17 cellular contexts compared by ENCODE assay signal in the genomic region with DNA sequence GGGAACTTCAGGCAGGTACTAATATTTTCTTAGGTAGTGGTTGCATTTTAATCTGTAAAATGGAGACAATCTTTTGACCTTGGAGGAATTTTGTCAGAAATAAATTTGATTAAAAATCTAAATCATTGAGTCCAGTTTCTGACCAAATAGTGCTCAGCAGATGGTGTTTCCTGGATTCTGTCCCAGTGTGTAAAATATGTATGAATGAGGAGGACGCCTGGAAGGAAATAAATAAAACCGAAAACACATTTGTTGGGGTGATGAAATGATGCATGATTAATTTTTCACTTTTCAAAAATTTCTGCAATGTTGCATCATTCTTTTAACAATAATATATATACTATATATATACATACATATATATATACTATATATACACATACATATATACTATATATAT.
DNase-seq lines count a peak whose midpoint lies in the region; ATAC-seq and TF ChIP-seq lines count a peak whose summit lies in the region.
"Had no signal": no experiment of that assay in that cellular context is flagged by ENCODE, and none has a peak within 500 bp of the region (broad histone marks: within the 10 kb centered on the region; RNA-seq: fewer than 3 reads in every experiment).

No MANE protein-coding gene starts in this region.

- H3K27ac ChIP-seq in neutrophil = peak overlapping the region; percentile 89
- H3K27ac ChIP-seq in substantia nigra (ENCODE audit: low read depth, low read length, poor library complexity, severe bottlenecking) = no peak overlapping the region
- H3K27ac ChIP-seq: SJCRH30 had no signal

- H3K27ac Mint-ChIP-seq in activated CD8-positive, alpha-beta memory T cell treated with anti-CD3 and anti-CD28 coated beads, Interleukin-2, amount 10 ng/mL, durations not matched to agents 7 days and 5 days = peak overlapping the region; percentile 35
- H3K27ac Mint-ChIP-seq: stimulated activated naive B cell treated with anti-CD40 and anti-IgM and Interleukin-4, amounts not matched to agents 10 μg/mL and 1 μg/mL and 100 μg/mL, for 72 hours; WTC11 had no signal

- CTCF ChIA-PET in activated CD8-positive, alpha-beta memory T cell treated with anti-CD3 and anti-CD28 coated beads, Interleukin-2, amount 10 ng/mL, durations not matched to agents 7 days and 5 days (lab: Charles Lee) = interaction anchor here (1.0 kb wide), 1 partner anchor 44 kb away, joined by 4 read pairs; no protein-coding TSS in a partner anchor

- ATAC-seq in activated CD8-positive, alpha-beta memory T cell treated with anti-CD3 and anti-CD28 coated beads, Interleukin-2, amount 10 ng/mL, durations not matched to agents 7 days and 5 days = no peak
- no peak for ATAC-seq in HG03108 (IDR thresholded peaks at IDR 0.05; ENCODE audit: unreplicated experiment)

- TF ChIP-seq CTCF in neutrophil (IDR thresholded peaks at IDR 0.05) = no peak

- no peaks in the 10 kb centered on the region for H3K27me3 ChIP-seq in neutrophil
- H3K27me3 ChIP-seq: right atrium auricular region, SJCRH30 had no signal

- peak overlapping the region in 1 of 2 experiments; percentile 26 for H3K4me3 ChIP-seq in neutrophil (ENCODE audit: low read depth in 1 of 2, low read length in 1 of 2)
- H3K4me3 ChIP-seq: SJCRH30 had no signal

- H3K36me3 ChIP-seq in neutrophil = no peaks in the 10 kb centered on the region
- H3K36me3 ChIP-seq: right atrium auricular region, SJCRH30 had no signal

- H3K4me3 Mint-ChIP-seq in activated CD8-positive, alpha-beta memory T cell treated with anti-CD3 and anti-CD28 coated beads, Interleukin-2, amount 10 ng/mL, durations not matched to agents 7 days and 5 days = no peak overlapping the region
- H3K4me3 Mint-ChIP-seq: WTC11 had no signal

- no peaks in the 10 kb centered on the region for H3K27me3 Mint-ChIP-seq in activated CD8-positive, alpha-beta memory T cell treated with anti-CD3 and anti-CD28 coated beads, Interleukin-2, amount 10 ng/mL, durations not matched to agents 7 days and 5 days
- H3K27me3 Mint-ChIP-seq: activated T-helper 17 cell treated with anti-CD3 and anti-CD28 coated beads, Interleukin-2, amount 50 U/mL, for 72 hours; CD4-positive, CD25-positive, alpha-beta regulatory T cell; stimulated activated naive B cell treated with anti-CD40 and anti-IgM and Interleukin-4, amounts not matched to agents 10 μg/mL and 1 μg/mL and 100 μg/mL, for 72 hours had no signal

- peaks cover 69 to 83% of the 10 kb centered on the region in 2 experiments for H3K4me1 ChIP-seq in neutrophil (ENCODE audit: control insufficient read depth in 1 of 2, insufficient read depth in 1 of 2, low read depth in 1 of 2, low read length in 1 of 2)

- H3K9me3 Mint-ChIP-seq in activated CD8-positive, alpha-beta memory T cell treated with anti-CD3 and anti-CD28 coated beads, Interleukin-2, amount 10 ng/mL, durations not matched to agents 7 days and 5 days (ENCODE audit: low read depth) = no peaks in the 10 kb centered on the region
- H3K9me3 Mint-ChIP-seq: activated T-helper 17 cell treated with anti-CD3 and anti-CD28 coated beads, Interleukin-2, amount 50 U/mL, for 72 hours; stimulated activated naive B cell treated with anti-CD40 and anti-IgM and Interleukin-4, amounts not matched to agents 10 μg/mL and 1 μg/mL and 100 μg/mL, for 72 hours; WTC11 had no signal

- no peak for DNase-seq in activated CD8-positive, alpha-beta memory T cell treated with anti-CD3 and anti-CD28 coated beads, Interleukin-2, amount 10 ng/mL, durations not matched to agents 7 days and 5 days
- no peak for DNase-seq in activated CD8-positive, alpha-beta memory T cell treated with anti-CD3 and anti-CD28 coated beads, Interleukin-2, amount 50 U/mL, for 4 hours
- DNase-seq in OCI-M1 (lab: John Stamatoyannopoulos, UW) (peak; percentile 68), dedifferentiated amniotic fluid mesenchymal stem cell (ENCODE audit: extremely low spot score) (peak; percentile 47), ecto neural progenitor cell (ENCODE audit: low spot score) (no peak), substantia nigra (lab: John Stamatoyannopoulos, UW) (no peak)
- DNase-seq: DMS79 treated with DMSO at 0.1 percent for 48 hours, NCI-H2081, occipital lobe had no signal

- H3K4me1 Mint-ChIP-seq in activated CD8-positive, alpha-beta memory T cell treated with anti-CD3 and anti-CD28 coated beads, Interleukin-2, amount 10 ng/mL, durations not matched to agents 7 days and 5 days = peaks cover 42% of the 10 kb centered on the region

- no peaks in the 10 kb centered on the region for H3K9me3 ChIP-seq in neutrophil
- H3K9me3 ChIP-seq: right atrium auricular region, SJCRH30 had no signal

- peaks cover 6% of the 10 kb centered on the region for H3K36me3 Mint-ChIP-seq in activated CD8-positive, alpha-beta memory T cell treated with anti-CD3 and anti-CD28 coated beads, Interleukin-2, amount 10 ng/mL, durations not matched to agents 7 days and 5 days
- H3K36me3 Mint-ChIP-seq: CD4-positive, CD25-positive, alpha-beta regulatory T cell; stimulated activated naive B cell treated with anti-CD40 and anti-IgM and Interleukin-4, amounts not matched to agents 10 μg/mL and 1 μg/mL and 100 μg/mL, for 72 hours; WTC11 had no signal

Comparison
In these comparisons a context has a peak if more than half of its experiments do, and no peak if none do; other contexts are left out.
1. DNase-seq: peak in OCI-M1 (single experiment) and dedifferentiated amniotic fluid mesenchymal stem cell (single experiment); none in activated CD8-positive, alpha-beta memory T cell treated with anti-CD3 and anti-CD28 coated beads, Interleukin-2, amount 10 ng/mL, durations not matched to agents 7 days and 5 days (single experiment), activated CD8-positive, alpha-beta memory T cell treated with anti-CD3 and anti-CD28 coated beads, Interleukin-2, amount 50 U/mL, for 4 hours (single experiment), ecto neural progenitor cell (single experiment) and substantia nigra (0 of 49).